ENCODE assay signal across 17 cellular contexts in the genomic region with DNA sequence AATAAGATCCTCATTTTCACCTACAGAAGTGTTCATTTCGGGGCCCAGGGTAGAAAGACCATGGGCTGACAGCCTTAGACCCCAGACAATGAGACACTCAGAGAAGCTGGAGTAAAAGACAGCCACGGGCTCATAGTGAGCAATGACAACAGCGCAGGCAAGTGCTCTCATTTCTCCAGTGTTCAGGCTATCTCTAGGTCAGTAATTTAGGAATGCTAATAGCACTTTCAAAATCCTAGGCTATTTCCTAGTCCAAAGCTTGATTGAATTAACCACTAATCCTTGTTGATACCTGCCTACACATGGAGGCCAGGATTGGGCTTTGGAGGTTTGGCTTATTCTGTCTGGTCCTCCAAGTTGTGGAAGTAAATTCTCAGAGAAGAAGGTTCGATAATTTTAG. TPM values are rescaled to one million over a fixed set of nuclear protein-coding genes. Genes with fewer than 3 reads are reported as not detected.
A peak's percentile ranks its signal among the peaks of the same experiment; 100 is the strongest.
DNase-seq lines count a peak whose midpoint lies in the region; ATAC-seq and TF ChIP-seq lines count a peak whose summit lies in the region.
"Had no signal": no experiment of that assay in that cellular context is flagged by ENCODE, and none has a peak within 500 bp of the region (broad histone marks: within the 10 kb centered on the region; RNA-seq: fewer than 3 reads in every experiment).

No MANE protein-coding gene starts in this region.

- no peak overlapping the region for H3K4me3 Mint-ChIP-seq in endodermal cell
- H3K4me3 Mint-ChIP-seq: IgD-negative memory B cell had no signal

- DNase-seq in A673 (ENCODE audit: low spot score): no peak
- DNase-seq in GM23248: no peak
- no peak for DNase-seq in brain microvascular endothelial cell
- no peak for DNase-seq in osteoblast (ENCODE audit: insufficient read length, low spot score, missing footprints)
- no peak for DNase-seq in left lobe of liver (ENCODE audit: low spot score)
- no peak for DNase-seq in EL
- no peak for DNase-seq in endodermal cell
- DNase-seq: AML-193, DMS79, Karpas-422, NCI-H1436 treated with DMSO at 0.1 percent for 48 hours, NCI-H2029, NCI-H446 treated with DMSO at 0.1 percent for 48 hours, OCI-M1, SHP77 treated with DMSO at 0.1 percent for 48 hours had no signal

- H3K4me1 Mint-ChIP-seq in endodermal cell: peaks cover 18% of the 10 kb centered on the region

- peak overlapping the region; percentile 76 for H3K27ac ChIP-seq in A673 (ENCODE audit: low read depth, low read length, poor library complexity, severe bottlenecking)
- peak overlapping the region; percentile 82 for H3K27ac ChIP-seq in GM23248
- H3K27ac ChIP-seq in brain microvascular endothelial cell: peak overlapping the region; percentile 5
- H3K27ac ChIP-seq in osteoblast (ENCODE audit: low read depth, low read length): peak overlapping the region; percentile 92
- no peak overlapping the region for H3K27ac ChIP-seq in endodermal cell (ENCODE audit: low read depth, low read length)
- H3K27ac ChIP-seq: C4-2B had no signal

- H3K27me3 ChIP-seq in A673 (replicated peaks; ENCODE audit: insufficient read depth, low read depth, low read length, poor library complexity) (no peaks in the 10 kb centered on the region), GM23248 (replicated peaks; ENCODE audit: insufficient read depth) (no peaks in the 10 kb centered on the region), brain microvascular endothelial cell (replicated peaks) (no peaks in the 10 kb centered on the region), osteoblast (ENCODE audit: insufficient read depth, low read length) (no peaks in the 10 kb centered on the region), endodermal cell (ENCODE audit: control insufficient read depth, insufficient read depth, low read length, poor library complexity, severe bottlenecking) (no peaks in the 10 kb centered on the region)

- no peak for ATAC-seq in left lobe of liver

- no peaks in the 10 kb centered on the region for H3K9me3 Mint-ChIP-seq in endodermal cell
- H3K9me3 Mint-ChIP-seq: IgD-negative memory B cell had no signal

- H3K4me3 ChIP-seq in A673 (ENCODE audit: low read depth, low read length, poor library complexity, severe bottlenecking): no peak overlapping the region
- H3K4me3 ChIP-seq in GM23248: no peak overlapping the region
- no peak overlapping the region for H3K4me3 ChIP-seq in brain microvascular endothelial cell (ENCODE audit: low read depth, low read length)
- H3K4me3 ChIP-seq in osteoblast (ENCODE audit: insufficient read depth, low read length): no peak overlapping the region
- H3K4me3 ChIP-seq in endodermal cell (ENCODE audit: low read length): no peak overlapping the region

- BruUV-seq in A673 (replicated peaks; lab: Mats Ljungman, UMichigan): no TSS peak

- H3F3A ChIP-seq in GM23248 (ENCODE audit: insufficient read depth): peaks cover 97% of the 10 kb centered on the region

- TF ChIP-seq CTCF in A673 (conservative IDR thresholded peaks at IDR 0.05; ENCODE audit: low read depth, low read length) (no peak), brain microvascular endothelial cell (IDR thresholded peaks at IDR 0.05; ENCODE audit: low read depth, low read length, missing control alignments) (no peak), osteoblast (IDR thresholded peaks at IDR 0.05; ENCODE audit: extremely low read depth, low read depth, low read length) (no peak), endodermal cell (conservative IDR thresholded peaks at IDR 0.05) (no peak)

- H3K9me2 ChIP-seq in GM23248 (ENCODE audit: insufficient read depth): no peaks in the 10 kb centered on the region

- H2AFZ ChIP-seq in GM23248 (no peak overlapping the region), osteoblast (ENCODE audit: low read length) (no peak overlapping the region)

- peaks cover 100% of the 10 kb centered on the region for H3K79me2 ChIP-seq in GM23248 (ENCODE audit: insufficient read depth)
- H3K79me2 ChIP-seq in osteoblast (ENCODE audit: insufficient read depth, low read length): peaks cover 93% of the 10 kb centered on the region

- CTCF ChIA-PET in A673 (lab: Charles Lee): no interaction called here

- no peaks in the 10 kb centered on the region for H3K36me3 Mint-ChIP-seq in endodermal cell (ENCODE audit: low read depth)
- H3K36me3 Mint-ChIP-seq: IgD-negative memory B cell had no signal

- no peak overlapping the region for H3K27ac Mint-ChIP-seq in endodermal cell
- H3K27ac Mint-ChIP-seq: IgD-negative memory B cell had no signal

- whole genome bisulfite sequencing in GM23248 (ENCODE audit: low coverage in 1 of 2, low lambda C conversion rate in 2 of 2, missing lambda C conversion rate in 2 of 2), 2 experiments: 89 to 90% methylated on average over 4 of the region's 4 CpGs
- WGBS in endodermal cell (ENCODE audit: insufficient coverage in 1 of 2, insufficient read length in 1 of 2), 2 experiments: 94 to 97% methylated on average over 3 to 4 of the region's 4 CpGs

- peaks cover 32% of the 10 kb centered on the region for H3K4me1 ChIP-seq in A673 (ENCODE audit: insufficient read depth, low read length, poor library complexity, severe bottlenecking)
- H3K4me1 ChIP-seq in GM23248 (ENCODE audit: insufficient read depth): peaks cover 65% of the 10 kb centered on the region
- peaks cover 31% of the 10 kb centered on the region for H3K4me1 ChIP-seq in osteoblast (ENCODE audit: insufficient read depth, low read length)
- H3K4me1 ChIP-seq in endodermal cell (ENCODE audit: control insufficient read depth, insufficient read depth, low read length): no peaks in the 10 kb centered on the region

- POLR2A ChIA-PET in A673 (lab: Charles Lee; ENCODE audit: low non-redundant PET): interaction anchor here (0.6 kb wide), 1 partner anchor 14 kb away, joined by 5 read pairs; no protein-coding TSS in a partner anchor

- no peaks in the 10 kb centered on the region for H3K36me3 ChIP-seq in A673 (ENCODE audit: insufficient read depth, low read length, poor library complexity, severe bottlenecking)
- H3K36me3 ChIP-seq in GM23248 (ENCODE audit: low read depth): peaks cover 77% of the 10 kb centered on the region
- H3K36me3 ChIP-seq in brain microvascular endothelial cell (replicated peaks): peaks cover 59% of the 10 kb centered on the region
- H3K36me3 ChIP-seq in osteoblast (ENCODE audit: insufficient read depth, low read length): peaks cover 82% of the 10 kb centered on the region
- no peaks in the 10 kb centered on the region for H3K36me3 ChIP-seq in endodermal cell (ENCODE audit: control insufficient read depth, insufficient read depth, low read length)

- no peaks in the 10 kb centered on the region for H4K20me1 ChIP-seq in GM23248 (ENCODE audit: insufficient read depth)
- peaks cover 8% of the 10 kb centered on the region for H4K20me1 ChIP-seq in osteoblast (ENCODE audit: insufficient read depth, low read length)

- H3K9ac ChIP-seq in GM23248 (no peak overlapping the region), endodermal cell (ENCODE audit: extremely low read depth, low read length, poor library complexity, severe bottlenecking) (no peak overlapping the region)

- no peaks in the 10 kb centered on the region for H3K27me3 Mint-ChIP-seq in endodermal cell (ENCODE audit: insufficient read depth)
- H3K27me3 Mint-ChIP-seq: IgD-negative memory B cell had no signal

- H3K9me3 ChIP-seq in A673 (ENCODE audit: low read depth, low read length, poor library complexity, severe bottlenecking) (no peaks in the 10 kb centered on the region), GM23248 (ENCODE audit: low read depth) (no peaks in the 10 kb centered on the region), osteoblast (ENCODE audit: low read depth, low read length) (no peaks in the 10 kb centered on the region), endodermal cell (ENCODE audit: control insufficient read depth, low read length) (no peaks in the 10 kb centered on the region)

- intact Hi-C loops in A673 (cut with micrococcal nuclease; ENCODE audit: unreplicated experiment): no loop called here

- in situ Hi-C loops in GM23248 (cut with MboI) (no loop called here), brain microvascular endothelial cell (cut with HindIII; ENCODE audit: low pct_ligation_motif_present, low sequenced_read_pairs) (no loop called here)

- H3K4me2 ChIP-seq in GM23248 (ENCODE audit: unreplicated experiment): no peak overlapping the region
- H3K4me2 ChIP-seq in osteoblast (ENCODE audit: insufficient read depth, low read length): no peak overlapping the region

RNA-seq across cellular contexts. Expression of a gene that starts 44.4 kb away (rescaled TPM):
- 25.4 and 25.8 TPM in 2 replicates for total RNA-seq in A673 (2021)
- total RNA-seq in GM23248 (2014; rRNA removed; shearing (Covaris generic)): 1,478 and 1,559 TPM in 2 replicates
- polyA plus RNA-seq in GM23248 (2016; fragmentation: Nextera tagmentation; extraction: Ambion mirVana): 346 and 374 TPM in 2 replicates
- 1,453 and 1,556 TPM in 2 replicates for total RNA-seq in osteoblast
- total RNA-seq in left lobe of liver: 2.7 TPM
- 1 to 10 TPM; 5.5 to 5.9 TPM for total RNA-seq in endodermal cell
- 13.3 TPM for polyA plus RNA-seq in endodermal cell (2013, experiment 1 of 2)
- 13.1 TPM for polyA plus RNA-seq in endodermal cell (2013, experiment 2 of 2)
- polyA plus RNA-seq: IgD-negative memory B cell had no signal

Comparison
In these comparisons a context has a peak if more than half of its experiments do, and no peak if none do; other contexts are left out.
1. RNA of a gene that starts 44.4 kb away (total RNA-seq): 1,453 to 1,556 TPM in osteoblast and 1,478 to 1,559 TPM in GM23248; 25.4 to 25.8 TPM in A673, 5.5 to 5.9 TPM in endodermal cell and 2.7 TPM in left lobe of liver (single experiment); every median in the first group is over 10 times any median in the second.